8 cellular contexts compared by ENCODE assay signal in genomic region chr20:36744764-36745191, GRCh38. TPM values are rescaled to one million over a fixed set of nuclear protein-coding genes. Genes with fewer than 3 reads are reported as not detected.
DNase-seq lines count a peak whose midpoint lies in the region; ATAC-seq and TF ChIP-seq lines count a peak whose summit lies in the region.

No MANE protein-coding gene starts in this region.

- no peak overlapping the region for H2BK5ac ChIP-seq in H9 (ENCODE audit: insufficient read length, low read length)

- H3K9me3 Mint-ChIP-seq in H9, result no peaks in the 10 kb centered on the region
- no peaks in the 10 kb centered on the region for H3K9me3 Mint-ChIP-seq in activated T-helper 17 cell treated with anti-CD3 and anti-CD28 coated beads, Interleukin-2, amount 50 U/mL, for 72 hours

- H3K56ac ChIP-seq in H9 (ENCODE audit: insufficient read length, low read depth, low read length), result no peak overlapping the region

- no peaks in the 10 kb centered on the region for H3K4me1 ChIP-seq in H9 (ENCODE audit: insufficient read depth, low read length)

- H3K79me2 ChIP-seq in H9 (ENCODE audit: insufficient read depth, low read length), result 0 out of 2 replicates have a peak, but pooled peaks cover 2% of the 10 kb centered on the region

- peaks cover 17 to 18% of the 10 kb centered on the region in 2 experiments for H3K4me1 Mint-ChIP-seq in H9
- peaks cover 5% of the 10 kb centered on the region for H3K4me1 Mint-ChIP-seq in activated T-helper 17 cell treated with anti-CD3 and anti-CD28 coated beads, Interleukin-2, amount 50 U/mL, for 72 hours

- no peak overlapping the region for H2AFZ ChIP-seq in H9 (ENCODE audit: low read length)

- no peaks in the 10 kb centered on the region; the same call in 1 of the 2 replicates for H3K27me3 Mint-ChIP-seq in H9 (ENCODE audit: low read depth)
- no peaks in the 10 kb centered on the region for H3K27me3 Mint-ChIP-seq in activated T-helper 17 cell treated with anti-CD3 and anti-CD28 coated beads, Interleukin-2, amount 50 U/mL, for 72 hours

- H4K91ac ChIP-seq in H9 (ENCODE audit: insufficient read length, low read depth, low read length), result no peak overlapping the region

- no peak overlapping the region for H3K4ac ChIP-seq in H9 (ENCODE audit: low read depth, low read length)

- H3K27ac Mint-ChIP-seq in H9, result no peak overlapping the region
- H3K27ac Mint-ChIP-seq in activated T-helper 17 cell treated with anti-CD3 and anti-CD28 coated beads, Interleukin-2, amount 50 U/mL, for 72 hours, result peak overlapping the region; percentile 88

- H3K9ac ChIP-seq in H9 (ENCODE audit: extremely low read depth, insufficient read length, low read length), result no peak overlapping the region

- H3K4me3 ChIP-seq in AG04449 (ENCODE audit: low read depth, low read length), result peak overlapping the region; percentile 76

- intact Hi-C loops in cardiac septum (cut with DNase I) (no loop called here), sciatic nerve (cut with DNase I) (no loop called here)

- H2BK15ac ChIP-seq in H9 (ENCODE audit: low read depth, low read length), result no peak overlapping the region

- H3T11ph ChIP-seq in H9 (ENCODE audit: low read length), result no peak overlapping the region

- WGBS in H9 (ENCODE audit: extremely low coverage, insufficient read length, low lambda C conversion rate), result no CpG with 5 or more reads among the region's 8 CpGs

- H3K14ac ChIP-seq in H9 (ENCODE audit: insufficient read depth, low read length), result no peak overlapping the region

- H4K20me1 ChIP-seq in H9 (ENCODE audit: control insufficient read depth, insufficient read depth, insufficient read length), result no peaks in the 10 kb centered on the region

- H3K23ac ChIP-seq in H9 (ENCODE audit: insufficient read length, low read depth, low read length), result no peak overlapping the region

- H3K23me2 ChIP-seq in H9 (ENCODE audit: insufficient read length, low read depth, low read length, poor library complexity, severe bottlenecking), result peaks cover 6% of the 10 kb centered on the region

- H3K9me3 ChIP-seq in H9 (ENCODE audit: control insufficient read depth, low read depth, low read length), result no peaks in the 10 kb centered on the region

- CTCF ChIA-PET in AG04449 (lab: Yijun Ruan, JAX), result interaction anchor here (0.8 to 5.1 kb wide), 5 partner anchors 10 to 132 kb away, joined by 3 to 37 read pairs (median 4); no protein-coding TSS in a partner anchor

- no peak for ATAC-seq in activated T-helper 17 cell treated with anti-CD3 and anti-CD28 coated beads, Interleukin-2, amount 50 U/mL, for 72 hours (replicated peaks)
- peak; percentile 52 for ATAC-seq in sciatic nerve
- ATAC-seq in GM18858 (IDR thresholded peaks at IDR 0.05; ENCODE audit: unreplicated experiment), result no peak
- ATAC-seq in GM21737 (IDR thresholded peaks at IDR 0.05; ENCODE audit: unreplicated experiment), result no peak

- H4K5ac ChIP-seq in H9 (ENCODE audit: insufficient read length, low read depth, low read length), result no peak overlapping the region

- H3K36me3 Mint-ChIP-seq in H9 (ENCODE audit: insufficient read depth in 1 of 3, low read depth in 3 of 3), result no peaks in the 10 kb centered on the region; a peak in 1 of 7 replicates
- no peaks in the 10 kb centered on the region for H3K36me3 Mint-ChIP-seq in activated T-helper 17 cell treated with anti-CD3 and anti-CD28 coated beads, Interleukin-2, amount 50 U/mL, for 72 hours (ENCODE audit: low read depth)

- no peak overlapping the region for H2BK20ac ChIP-seq in H9 (ENCODE audit: low read depth, low read length, poor library complexity, severe bottlenecking)

- no peak for TF ChIP-seq CTCF in AG04449 (IDR thresholded peaks at IDR 0.05; ENCODE audit: insufficient read depth, low read length, missing control alignments)
- no peak for TF ChIP-seq CTCF in H9 (conservative IDR thresholded peaks at IDR 0.05)
- no peak for TF ChIP-seq CTCF in GM13977 (IDR thresholded peaks at IDR 0.05; ENCODE audit: extremely low read depth, insufficient read depth, missing control alignments)

- H3K27ac ChIP-seq in H9 (ENCODE audit: insufficient read length, low read depth, low read length), result no peak overlapping the region

- peak overlapping the region; percentile 85 to 92 for H3K4me3 Mint-ChIP-seq in H9
- peak overlapping the region; percentile 91 for H3K4me3 Mint-ChIP-seq in activated T-helper 17 cell treated with anti-CD3 and anti-CD28 coated beads, Interleukin-2, amount 50 U/mL, for 72 hours

- in situ Hi-C loops in GM13977 (cut with MboI; ENCODE audit: low pct_unique_long_range_greater_than_20kb, low sequenced_read_pairs, unreplicated experiment), result no loop called here

- no peaks in the 10 kb centered on the region for H3K27me3 ChIP-seq in H9 (ENCODE audit: insufficient read depth, low read length)

- no peak overlapping the region for H2BK12ac ChIP-seq in H9 (ENCODE audit: insufficient read length, low read depth, low read length)

- H2AK5ac ChIP-seq in H9 (ENCODE audit: insufficient read length, low read length), result no peak overlapping the region

- no peak overlapping the region for H2BK120ac ChIP-seq in H9 (ENCODE audit: low read depth, low read length, poor library complexity, severe bottlenecking)

- no peak overlapping the region for H3K18ac ChIP-seq in H9 (ENCODE audit: insufficient read length, low read depth, low read length)

- DNase-seq in AG04449 (ENCODE audit: low read depth, low spot score), result peak; percentile 2
- DNase-seq in H9, result peak; percentile 47
- peak; percentile 86 for DNase-seq in cardiac septum (ENCODE audit: low spot score)
- DNase-seq in sciatic nerve (ENCODE audit: low spot score), result no peak
- no peak for DNase-seq in GM13977 (ENCODE audit: low spot score)

- peak overlapping the region; percentile 66 for H3K4me2 ChIP-seq in H9 (ENCODE audit: insufficient read depth, insufficient read length, low read length)

- POLR2A ChIA-PET in AG04449 (lab: Yijun Ruan, JAX), result no interaction called here

- no peaks in the 10 kb centered on the region for H3K79me1 ChIP-seq in H9 (ENCODE audit: insufficient read depth, low read depth, low read length, poor library complexity, severe bottlenecking)

- no peak overlapping the region for H4K8ac ChIP-seq in H9 (replicated peaks; ENCODE audit: insufficient read length, low read depth, low read length)

RNA-seq across cellular contexts. Expression of gene NDRG3, which starts 1.1 kb away (rescaled TPM):
- 22.4 and 23.6 TPM in 2 replicates for total RNA-seq in H9 (2021)
- total RNA-seq in activated T-helper 17 cell treated with anti-CD3 and anti-CD28 coated beads, Interleukin-2, amount 50 U/mL, for 72 hours, result 10 to 100 TPM; 30.5 to 30.7 TPM
- 32.1 TPM for total RNA-seq in cardiac septum
- 30.7 TPM for total RNA-seq in sciatic nerve

RNA-seq across cellular contexts. Expression of gene DSN1, which starts 28.8 kb away (rescaled TPM):
- total RNA-seq in H9 (2021) (20.6 and 22.8 TPM in 2 replicates), cardiac septum (3.8 TPM), sciatic nerve (7.2 TPM)
- 10 to 100 TPM; 31.8 to 34.8 TPM for total RNA-seq in activated T-helper 17 cell treated with anti-CD3 and anti-CD28 coated beads, Interleukin-2, amount 50 U/mL, for 72 hours

Comparison
In these comparisons a context has a peak if more than half of its experiments do, and no peak if none do; other contexts are left out.
1. DNase-seq: peak in AG04449 (single experiment), H9 (single experiment) and cardiac septum (single experiment); none in sciatic nerve (single experiment) and GM13977 (single experiment).